9 cellular contexts compared by ENCODE assay signal in genomic region chr4:71004281-71004851, GRCh38. TPM values are rescaled to one million over a fixed set of nuclear protein-coding genes. Genes with fewer than 3 reads are reported as not detected.
DNase-seq lines count a peak whose midpoint lies in the region; ATAC-seq and TF ChIP-seq lines count a peak whose summit lies in the region.
"Had no signal": no experiment of that assay in that cellular context is flagged by ENCODE, and none has a peak within 500 bp of the region (broad histone marks: within the 10 kb centered on the region; RNA-seq: fewer than 3 reads in every experiment).

No MANE protein-coding gene starts in this region.

- H3K9ac ChIP-seq in iPS-18a (ENCODE audit: low read length) (no peak overlapping the region), smooth muscle cell (ENCODE audit: low read depth) (no peak overlapping the region)

- TF ChIP-seq CTCF in GM06990 (IDR thresholded peaks at IDR 0.05; ENCODE audit: insufficient read depth, low read length, poor library complexity, severe bottlenecking) (no peak), activated B cell treated with CpG ODN at 0.5 μM for 24 hours (IDR thresholded peaks at IDR 0.05) (no peak), smooth muscle cell (IDR thresholded peaks at IDR 0.05; ENCODE audit: borderline replicate concordance, insufficient read depth, poor library complexity, severe bottlenecking) (no peak)

- no peaks in the 10 kb centered on the region for H3F3A ChIP-seq in smooth muscle cell (ENCODE audit: low read depth)

- H3K27ac ChIP-seq in iPS-18a (ENCODE audit: low read length) (no peak overlapping the region), smooth muscle cell (ENCODE audit: low read depth) (no peak overlapping the region)
- H3K27ac ChIP-seq: right atrium auricular region had no signal

- 78% methylated on average over 7 of the region's 7 CpGs for WGBS in smooth muscle cell (ENCODE audit: low lambda C conversion rate)

- no peak overlapping the region for H3K4me2 ChIP-seq in smooth muscle cell

- H3K4me1 ChIP-seq in iPS-18a (ENCODE audit: control insufficient read depth, low read depth, low read length) (peaks cover 6% of the 10 kb centered on the region), smooth muscle cell (ENCODE audit: low read depth) (no peaks in the 10 kb centered on the region)
- H3K4me1 ChIP-seq: right atrium auricular region had no signal

- peaks cover 95% of the 10 kb centered on the region for H3K4me1 Mint-ChIP-seq in activated B cell treated with CpG ODN at 0.5 μM for 24 hours

- H3K36me3 ChIP-seq in GM06990 (ENCODE audit: control insufficient read depth, insufficient read depth, low read length) (no peaks in the 10 kb centered on the region), iPS-18a (ENCODE audit: control insufficient read depth, low read depth, low read length) (no peaks in the 10 kb centered on the region), smooth muscle cell (ENCODE audit: low read depth) (peaks cover 4% of the 10 kb centered on the region)
- H3K36me3 ChIP-seq: right atrium auricular region had no signal

- no peaks in the 10 kb centered on the region for H3K27me3 Mint-ChIP-seq in activated B cell treated with CpG ODN at 0.5 μM for 24 hours

- POLR2A ChIA-PET in activated B cell treated with CpG ODN at 0.5 μM for 24 hours (lab: Charles Lee) = interaction anchor here (0.6 to 9.2 kb wide), 6 partner anchors 9 to 327 kb away, joined by 3 to 203 read pairs (median 6); partner anchors contain the start of genes DCK and GRSF1

- H2AFZ ChIP-seq in smooth muscle cell (ENCODE audit: low read depth) = no peak overlapping the region

- peaks cover 55% of the 10 kb centered on the region for H3K36me3 Mint-ChIP-seq in activated B cell treated with CpG ODN at 0.5 μM for 24 hours (ENCODE audit: low read depth)

- peak overlapping the region; percentile 84 for H3K27ac Mint-ChIP-seq in activated B cell treated with CpG ODN at 0.5 μM for 24 hours

- H3K9me3 ChIP-seq in iPS-18a (ENCODE audit: control insufficient read depth, low read depth, low read length) = no peaks in the 10 kb centered on the region
- no peaks in the 10 kb centered on the region for H3K9me3 ChIP-seq in smooth muscle cell (replicated peaks; ENCODE audit: low read depth)
- H3K9me3 ChIP-seq: right atrium auricular region had no signal

- H3K4me3 ChIP-seq in GM06990 (replicated peaks; ENCODE audit: low read depth, low read length) (0 out of 2 replicates have a peak overlapping the region, but pooled peaks have one; percentile 7), iPS-18a (ENCODE audit: low read length) (peak overlapping the region; percentile 38), smooth muscle cell (no peak overlapping the region)
- H3K4me3 ChIP-seq: right atrium auricular region had no signal

- CTCF ChIA-PET in activated B cell treated with CpG ODN at 0.5 μM for 24 hours (lab: Charles Lee) = interaction anchor here (0.8 to 3.2 kb wide), 5 partner anchors 10 to 269 kb away, joined by 4 to 22 read pairs (median 4); partner anchors contain the start of genes DCK and GRSF1

- DNase-seq in GM06990 (ENCODE audit: extremely low read depth, insufficient read length) = peak; percentile 33
- DNase-seq in activated B cell treated with CpG ODN at 0.5 μM for 24 hours = peak; percentile 52
- DNase-seq in KG1 (lab: John Stamatoyannopoulos, UW) = no peak
- DNase-seq in NCI-H2029 treated with DMSO at 0.1 percent for 48 hours (lab: John Stamatoyannopoulos, UW) = no peak
- DNase-seq in SKM-1 (lab: John Stamatoyannopoulos, UW; ENCODE audit: unreplicated experiment) = no peak
- DNase-seq in smooth muscle cell (lab: John Stamatoyannopoulos, UW; ENCODE audit: unreplicated experiment) = no peak

- H3K79me2 ChIP-seq in smooth muscle cell (ENCODE audit: low read depth) = peaks cover 25% of the 10 kb centered on the region

- H3K27me3 ChIP-seq in GM06990 (replicated peaks; ENCODE audit: control insufficient read depth, insufficient read depth, low read length) (no peaks in the 10 kb centered on the region), iPS-18a (ENCODE audit: control insufficient read depth, insufficient read depth, low read length) (no peaks in the 10 kb centered on the region), smooth muscle cell (ENCODE audit: low read depth) (no peaks in the 10 kb centered on the region)
- H3K27me3 ChIP-seq: right atrium auricular region had no signal

- peaks cover 2% of the 10 kb centered on the region for H3K9me3 Mint-ChIP-seq in activated B cell treated with CpG ODN at 0.5 μM for 24 hours

- peak overlapping the region; percentile 75 for H3K4me3 Mint-ChIP-seq in activated B cell treated with CpG ODN at 0.5 μM for 24 hours

- intact Hi-C loops in activated B cell treated with CpG ODN at 0.5 μM for 24 hours (cut with micrococcal nuclease) = no loop called here

- peaks cover 4% of the 10 kb centered on the region for H4K20me1 ChIP-seq in smooth muscle cell (ENCODE audit: low read depth)

- ATAC-seq in HG02623 (IDR thresholded peaks at IDR 0.05; ENCODE audit: unreplicated experiment) (peak; percentile 38), activated B cell treated with CpG ODN at 0.5 μM for 24 hours (ENCODE audit: low read depth) (peak; percentile 63)

RNA-seq across cellular contexts. Expression of gene DCK, which starts 10.9 kb away (rescaled TPM):
- 32.6 and 34.3 TPM in 2 replicates for total RNA-seq in activated B cell treated with CpG ODN at 0.5 μM for 24 hours
- total RNA-seq in smooth muscle cell = 28.7 and 28.9 TPM in 2 replicates
- 13.6 and 18.8 TPM in 2 replicates for polyA plus RNA-seq in smooth muscle cell

Comparison
In these comparisons a context has a peak if more than half of its experiments do, and no peak if none do; other contexts are left out.
1. DNase-seq: peak in GM06990 (single experiment) and activated B cell treated with CpG ODN at 0.5 μM for 24 hours (single experiment); none in KG1 (single experiment), NCI-H2029 treated with DMSO at 0.1 percent for 48 hours (single experiment), SKM-1 (single experiment) and smooth muscle cell (single experiment).